ENCODE assay signal across 18 cellular contexts in genomic region chr10:3399756-3400155, GRCh38.
A peak's percentile ranks its signal among the peaks of the same experiment; 100 is the strongest.
DNase-seq lines count a peak whose midpoint lies in the region; TF ChIP-seq lines count a peak whose summit lies in the region.
"Had no signal": no experiment of that assay in that cellular context is flagged by ENCODE, and none has a peak within 500 bp of the region (broad histone marks: within the 10 kb centered on the region; RNA-seq: fewer than 3 reads in every experiment).

No MANE protein-coding gene starts in this region.

- no peak overlapping the region for H3T11ph ChIP-seq in H9 (ENCODE audit: low read length)

- H3K79me2 ChIP-seq in H9 (ENCODE audit: insufficient read depth, low read length) = no peaks in the 10 kb centered on the region

- H3K4me3 Mint-ChIP-seq in H9 = no peak overlapping the region
- H3K4me3 Mint-ChIP-seq: activated CD4-positive, alpha-beta T cell treated with anti-CD3 and anti-CD28 coated beads, Interleukin-2, amount 10 ng/mL, durations not matched to agents 24 days and 14 days; activated naive CD8-positive, alpha-beta T cell treated with anti-CD3 and anti-CD28 coated beads for 36 hours; B cell; central memory CD8-positive, alpha-beta T cell; stimulated activated memory B cell treated with anti-CD40 and anti-IgM and Interleukin-4, amounts not matched to agents 10 μg/mL and 1 μg/mL and 100 μg/mL, for 72 hours had no signal

- H3K79me1 ChIP-seq in H9 (ENCODE audit: insufficient read depth, low read depth, low read length, poor library complexity, severe bottlenecking) = no peaks in the 10 kb centered on the region

- H3K14ac ChIP-seq in H9 (ENCODE audit: insufficient read depth, low read length) = no peak overlapping the region

- H4K5ac ChIP-seq in H9 (ENCODE audit: insufficient read length, low read depth, low read length) = no peak overlapping the region

- no peak overlapping the region for H2BK15ac ChIP-seq in H9 (ENCODE audit: low read depth, low read length)

- H3K4me3 ChIP-seq in liver (ENCODE audit: low read depth in 1 of 3, low read length in 3 of 3) (no peak overlapping the region), sigmoid colon (no peak overlapping the region), SJCRH30 (no peak overlapping the region)
- H3K4me3 ChIP-seq: gastrocnemius medialis, smooth muscle cell had no signal

- peaks cover 19 to 24% of the 10 kb centered on the region in 2 experiments for H3K4me1 Mint-ChIP-seq in H9
- H3K4me1 Mint-ChIP-seq: activated CD4-positive, alpha-beta T cell treated with anti-CD3 and anti-CD28 coated beads, Interleukin-2, amount 10 ng/mL, durations not matched to agents 24 days and 14 days; activated naive CD8-positive, alpha-beta T cell treated with anti-CD3 and anti-CD28 coated beads for 36 hours; central memory CD8-positive, alpha-beta T cell had no signal

- H3K4ac ChIP-seq in H9 (ENCODE audit: low read depth, low read length) = no peak overlapping the region

- intact Hi-C loops in sigmoid colon (cut with DNase I) = no loop called here

- H3K18ac ChIP-seq in H9 (ENCODE audit: insufficient read length, low read depth, low read length) = no peak overlapping the region

- TF ChIP-seq RAD21 in liver (IDR thresholded peaks at IDR 0.05) = no peak

- H2BK20ac ChIP-seq in H9 (ENCODE audit: low read depth, low read length, poor library complexity, severe bottlenecking) = no peak overlapping the region

- H3K27me3 ChIP-seq in H9 (ENCODE audit: insufficient read depth, low read length) = no peaks in the 10 kb centered on the region
- H3K27me3 ChIP-seq in liver (ENCODE audit: control insufficient read depth in 4 of 4, insufficient read depth in 4 of 4, low read length in 3 of 4) = peaks cover 0 to 3% (median 0%) of the 10 kb centered on the region in 4 donors
- H3K27me3 ChIP-seq in sigmoid colon = no peaks in the 10 kb centered on the region
- no peaks in the 10 kb centered on the region for H3K27me3 ChIP-seq in SJCRH30

- H3K9me3 ChIP-seq in H9 (ENCODE audit: control insufficient read depth, low read depth, low read length) = peaks cover under 1% of the 10 kb centered on the region
- peaks cover 0 to 1% (median 0%) of the 10 kb centered on the region in 4 donors for H3K9me3 ChIP-seq in liver (ENCODE audit: control insufficient read depth in 4 of 4, low read length in 3 of 4)
- H3K9me3 ChIP-seq in sigmoid colon = peaks cover 0 to under 1% (median 0%) of the 10 kb centered on the region in 4 donors
- no peaks in the 10 kb centered on the region for H3K9me3 ChIP-seq in SJCRH30 (replicated peaks)

- no CpG with 5 or more reads among the region's 6 CpGs for WGBS in H9 (ENCODE audit: extremely low coverage, insufficient read length, low lambda C conversion rate)
- 70% methylated on average over 6 of the region's 6 CpGs for WGBS in liver
- 58 to 75% methylated on average over 6 of the region's 6 CpGs for WGBS in sigmoid colon, 2 donors

- no peak for TF ChIP-seq POLR2A in sigmoid colon (IDR thresholded peaks at IDR 0.05)

- H4K8ac ChIP-seq in H9 (replicated peaks; ENCODE audit: insufficient read length, low read depth, low read length) = no peak overlapping the region

- no peak overlapping the region for H3K56ac ChIP-seq in H9 (ENCODE audit: insufficient read length, low read depth, low read length)

- TF ChIP-seq CTCF in H9 (conservative IDR thresholded peaks at IDR 0.05) = no peak
- no peak for TF ChIP-seq CTCF in liver (IDR thresholded peaks at IDR 0.05; ENCODE audit: low read depth, low read length, missing input control)
- no peak for TF ChIP-seq CTCF in sigmoid colon (IDR thresholded peaks at IDR 0.05)

- H2BK120ac ChIP-seq in H9 (ENCODE audit: low read depth, low read length, poor library complexity, severe bottlenecking) = no peak overlapping the region

- H3K27ac ChIP-seq in H9 (ENCODE audit: insufficient read length, low read depth, low read length) = no peak overlapping the region
- peak overlapping the region; percentile 1 to 2 for H3K27ac ChIP-seq in liver (ENCODE audit: low read depth in 1 of 2, low read length in 2 of 2)
- peak overlapping the region in 3 of 4 donors; percentile 7 to 76 (median 68) for H3K27ac ChIP-seq in sigmoid colon
- no peak overlapping the region for H3K27ac ChIP-seq in SJCRH30

- no peak overlapping the region for H3K9ac ChIP-seq in H9 (ENCODE audit: extremely low read depth, insufficient read length, low read length)
- peak overlapping the region in 1 of 2 donors; percentile 19 for H3K9ac ChIP-seq in liver (ENCODE audit: low read depth in 1 of 2, low read length in 2 of 2)

- H4K20me1 ChIP-seq in H9 (ENCODE audit: control insufficient read depth, insufficient read depth, insufficient read length) = no peaks in the 10 kb centered on the region

- TF ChIP-seq EP300 in sigmoid colon (IDR thresholded peaks at IDR 0.05) = no peak

- H3K4me2 ChIP-seq in H9 (ENCODE audit: insufficient read depth, insufficient read length, low read length) = no peak overlapping the region
- H3K4me2 ChIP-seq: smooth muscle cell had no signal

- no peak overlapping the region for H2BK5ac ChIP-seq in H9 (ENCODE audit: insufficient read length, low read length)

- no peak overlapping the region for H4K91ac ChIP-seq in H9 (ENCODE audit: insufficient read length, low read depth, low read length)

- DNase-seq in H9 = no peak
- peak; percentile 17 for DNase-seq in astrocyte of the hippocampus (ENCODE audit: low read depth, low spot score)
- DNase-seq in sigmoid colon = no peak
- no peak for DNase-seq in NCI-H774 (lab: John Stamatoyannopoulos, UW)
- DNase-seq in mesenteric fat pad (ENCODE audit: low spot score) = no peak
- DNase-seq in SJCRH30 = no peak
- DNase-seq: activated CD4-positive, alpha-beta T cell treated with anti-CD3 and anti-CD28 coated beads, Interleukin-2, amount 10 ng/mL, durations not matched to agents 24 days and 14 days; activated naive CD8-positive, alpha-beta T cell treated with anti-CD3 and anti-CD28 coated beads for 36 hours; activated T-cell treated with anti-CD3 and anti-CD28 coated beads, Interleukin-2, amount 50 U/mL, for 1 hour; DMS 273 treated with DMSO at 0.1 percent for 48 hours; gastrocnemius medialis; NCI-H1417 treated with DMSO at 0.1 percent for 48 hours; NCI-H226 had no signal

- peak overlapping the region; percentile 42 to 63 (median 62); a peak in 4 of 7 replicates for H3K27ac Mint-ChIP-seq in H9
- H3K27ac Mint-ChIP-seq: activated CD4-positive, alpha-beta T cell treated with anti-CD3 and anti-CD28 coated beads, Interleukin-2, amount 10 ng/mL, durations not matched to agents 24 days and 14 days; activated naive CD8-positive, alpha-beta T cell treated with anti-CD3 and anti-CD28 coated beads for 36 hours; B cell; stimulated activated memory B cell treated with anti-CD40 and anti-IgM and Interleukin-4, amounts not matched to agents 10 μg/mL and 1 μg/mL and 100 μg/mL, for 72 hours had no signal

- H2BK12ac ChIP-seq in H9 (ENCODE audit: insufficient read length, low read depth, low read length) = no peak overlapping the region

- H2AK5ac ChIP-seq in H9 (ENCODE audit: insufficient read length, low read length) = no peak overlapping the region

- peaks cover under 1 to 2% (median under 1%) of the 10 kb centered on the region in 3 experiments; a peak in 4 of 7 replicates for H3K36me3 Mint-ChIP-seq in H9 (ENCODE audit: insufficient read depth in 1 of 3, low read depth in 3 of 3)
- H3K36me3 Mint-ChIP-seq: activated naive CD8-positive, alpha-beta T cell treated with anti-CD3 and anti-CD28 coated beads for 36 hours; stimulated activated memory B cell treated with anti-CD40 and anti-IgM and Interleukin-4, amounts not matched to agents 10 μg/mL and 1 μg/mL and 100 μg/mL, for 72 hours had no signal

- no peak overlapping the region for H3K23ac ChIP-seq in H9 (ENCODE audit: insufficient read length, low read depth, low read length)

- H3K23me2 ChIP-seq in H9 (ENCODE audit: insufficient read length, low read depth, low read length, poor library complexity, severe bottlenecking) = no peaks in the 10 kb centered on the region

- no peak overlapping the region for H2AFZ ChIP-seq in H9 (ENCODE audit: low read length)

- H3K4me1 ChIP-seq in H9 (ENCODE audit: insufficient read depth, low read length) (peaks cover 3% of the 10 kb centered on the region; the same call in 1 of the 2 replicates), liver (ENCODE audit: control insufficient read depth in 4 of 4, insufficient read depth in 4 of 4, low read length in 3 of 4) (no peaks in the 10 kb centered on the region), sigmoid colon (peaks cover 0 to 48% (median 31%) of the 10 kb centered on the region in 4 donors), SJCRH30 (no peaks in the 10 kb centered on the region)
- H3K4me1 ChIP-seq: gastrocnemius medialis had no signal

- H3K27me3 Mint-ChIP-seq in H9 (ENCODE audit: low read depth) = peaks cover 2% of the 10 kb centered on the region

- H3K36me3 ChIP-seq in liver (ENCODE audit: control insufficient read depth in 4 of 4, insufficient read depth in 3 of 4, low read depth in 1 of 4, low read length in 3 of 4) = no peaks in the 10 kb centered on the region
- no peaks in the 10 kb centered on the region for H3K36me3 ChIP-seq in sigmoid colon
- H3K36me3 ChIP-seq in SJCRH30 = no peaks in the 10 kb centered on the region
- H3K36me3 ChIP-seq: gastrocnemius medialis had no signal

- H3K9me3 Mint-ChIP-seq in H9 = peaks cover under 1 to 4% of the 10 kb centered on the region in 2 experiments; a peak in 4 of 5 replicates
- H3K9me3 Mint-ChIP-seq: activated naive CD8-positive, alpha-beta T cell treated with anti-CD3 and anti-CD28 coated beads for 36 hours; central memory CD8-positive, alpha-beta T cell; stimulated activated memory B cell treated with anti-CD40 and anti-IgM and Interleukin-4, amounts not matched to agents 10 μg/mL and 1 μg/mL and 100 μg/mL, for 72 hours had no signal

TF ChIP-seq in liver, 16 proteins besides CTCF, POLR2A, EP300 and RAD21 (continues in another document):
- no peak for TF ChIP-seq SP1 (IDR thresholded peaks at IDR 0.05)
- TF ChIP-seq ATF3 (IDR thresholded peaks at IDR 0.05) = no peak
- no peak for TF ChIP-seq HNF4G (IDR thresholded peaks at IDR 0.05)
- TF ChIP-seq HNF4A (conservative IDR thresholded peaks at IDR 0.05) = no peak

Comparison
In these comparisons a context has a peak if more than half of its experiments do, and no peak if none do; other contexts are left out.
1. H3K27ac ChIP-seq: peak in liver (2 of 2) and sigmoid colon (3 of 4); none in H9 (single experiment) and SJCRH30 (single experiment).